ENCODE assay signal across 22 cellular contexts in genomic region chr5:124383693-124384092, GRCh38.
DNase-seq lines count a peak whose midpoint lies in the region; ATAC-seq, FAIRE-seq and TF ChIP-seq lines count a peak whose summit lies in the region.
"Had no signal": no experiment of that assay in that cellular context is flagged by ENCODE, and none has a peak within 500 bp of the region (broad histone marks: within the 10 kb centered on the region; RNA-seq: fewer than 3 reads in every experiment).

No MANE protein-coding gene starts in this region.

- no peaks in the 10 kb centered on the region for H4K20me1 ChIP-seq in HepG2 (ENCODE audit: insufficient read depth, low read length)
- H4K20me1 ChIP-seq: BLaER1 treated with 17β-estradiol and CSF1 and Interleukin-3, amounts not matched to agents 10 nM and 100 nM had no signal

- H3K27me3 Mint-ChIP-seq in endodermal cell (ENCODE audit: insufficient read depth), result no peaks in the 10 kb centered on the region
- H3K27me3 Mint-ChIP-seq: B cell; CD4-positive, alpha-beta T cell had no signal

- H3K4me3 ChIP-seq in HepG2 (replicated peaks in 1 of 3; ENCODE audit: insufficient read depth in 1 of 3, low read depth in 2 of 3, low read length in 3 of 3) (no peak overlapping the region), right lobe of liver (no peak overlapping the region), HEK293 (ENCODE audit: low read depth, low read length) (no peak overlapping the region), endodermal cell (ENCODE audit: low read length) (peak overlapping the region; percentile 13), aorta (ENCODE audit: low read length in 2 of 2) (no peak overlapping the region)
- H3K4me3 ChIP-seq: A549; BLaER1 treated with 17β-estradiol and CSF1 and Interleukin-3, amounts not matched to agents 10 nM and 100 nM had no signal

- H3K9ac ChIP-seq in HepG2 (ENCODE audit: insufficient read depth, low read depth, low read length) (no peak overlapping the region), endodermal cell (ENCODE audit: extremely low read depth, low read length, poor library complexity, severe bottlenecking) (no peak overlapping the region)
- H3K9ac ChIP-seq: BLaER1 treated with 17β-estradiol and CSF1 and Interleukin-3, amounts not matched to agents 10 nM and 100 nM had no signal

- in situ Hi-C loops in HepG2 (cut with HindIII; ENCODE audit: extremely low pct_ligation_motif_present, low pct_unique_long_range_greater_than_20kb), result no loop called here

- TF ChIP-seq POLR2A in HepG2 (IDR thresholded peaks at IDR 0.05; ENCODE audit: insufficient read depth in 1 of 2, low read depth in 2 of 2, low read length in 2 of 2) (no peak), right lobe of liver (IDR thresholded peaks at IDR 0.05) (no peak)

- H3K4me1 ChIP-seq in HepG2 (ENCODE audit: insufficient read depth, low read length) (no peaks in the 10 kb centered on the region), right lobe of liver (no peaks in the 10 kb centered on the region), HEK293 (ENCODE audit: control insufficient read depth, insufficient read depth, low read length) (no peaks in the 10 kb centered on the region), endodermal cell (ENCODE audit: control insufficient read depth, insufficient read depth, low read length) (no peaks in the 10 kb centered on the region), aorta (ENCODE audit: control insufficient read depth in 1 of 2, insufficient read depth in 2 of 2, low read length in 2 of 2) (no peaks in the 10 kb centered on the region)
- H3K4me1 ChIP-seq: A549; BLaER1 treated with 17β-estradiol and CSF1 and Interleukin-3, amounts not matched to agents 10 nM and 100 nM; Caco-2 had no signal

- H3K4me1 Mint-ChIP-seq in endodermal cell, result peaks cover 5% of the 10 kb centered on the region
- H3K4me1 Mint-ChIP-seq: B cell had no signal

- DNase-seq in HepG2 (ENCODE audit: low spot score), result no peak
- DNase-seq in right lobe of liver, result no peak
- no peak for DNase-seq in endodermal cell
- no peak for DNase-seq in aorta
- no peak for DNase-seq in NCI-H69 (lab: John Stamatoyannopoulos, UW)
- DNase-seq: 8988T; AML-193; Caco-2; Calu3; CD4-positive, alpha-beta T cell; CD8-positive, alpha-beta T cell; DMS79 treated with DMSO at 0.1 percent for 48 hours; GF-D8 had no signal

- no peak overlapping the region for H3K4me2 ChIP-seq in HepG2 (ENCODE audit: low read depth, low read length)
- H3K4me2 ChIP-seq: A549; BLaER1 treated with 17β-estradiol and CSF1 and Interleukin-3, amounts not matched to agents 10 nM and 100 nM had no signal

- H3K27me3 ChIP-seq in HepG2 (ENCODE audit: control insufficient read depth in 1 of 2, insufficient read depth in 2 of 2, low read length in 2 of 2) (no peaks in the 10 kb centered on the region), right lobe of liver (no peaks in the 10 kb centered on the region), endodermal cell (ENCODE audit: control insufficient read depth, insufficient read depth, low read length, poor library complexity, severe bottlenecking) (no peaks in the 10 kb centered on the region), aorta (ENCODE audit: control insufficient read depth in 1 of 2, insufficient read depth in 2 of 2, low read length in 1 of 2) (no peaks in the 10 kb centered on the region)
- H3K27me3 ChIP-seq: BLaER1 treated with 17β-estradiol and CSF1 and Interleukin-3, amounts not matched to agents 10 nM and 100 nM had no signal

- H3K4me3 Mint-ChIP-seq in endodermal cell, result no peak overlapping the region
- H3K4me3 Mint-ChIP-seq: B cell; CD4-positive, alpha-beta T cell; CD8-positive, alpha-beta T cell had no signal

- FAIRE-seq in HepG2 (lab: Jason Lieb, UNC), result no peak
- FAIRE-seq: A549, D721Med, G401.6, GM12891, GM19239 had no signal

- BruUV-seq in HepG2 (replicated peaks; lab: Mats Ljungman, UMichigan), result no TSS peak

- TF ChIP-seq CTCF in HepG2 (CRISPR knock-in tag; IDR thresholded peaks at IDR 0.05) (no peak), right lobe of liver (IDR thresholded peaks at IDR 0.05) (no peak), HEK293 (tag by site-specific recombination; IDR thresholded peaks at IDR 0.05) (no peak), endodermal cell (conservative IDR thresholded peaks at IDR 0.05) (no peak)

- CTCF ChIA-PET in HepG2 (lab: Yijun Ruan, JAX; ENCODE audit: low intra/inter-chr PET ratio, low total read pairs), result no interaction called here
- CTCF ChIA-PET in HEK293 (lab: Yijun Ruan, JAX), result no interaction called here

- TF ChIP-seq EP300 in HepG2 (IDR thresholded peaks at IDR 0.05; ENCODE audit: low read depth in 2 of 2, low read length in 2 of 2) (no peak), HepG2 (CRISPR knock-in tag; IDR thresholded peaks at IDR 0.05; ENCODE audit: borderline replicate concordance) (no peak)

- peaks cover 46% of the 10 kb centered on the region for H3K36me3 Mint-ChIP-seq in endodermal cell (ENCODE audit: low read depth)
- H3K36me3 Mint-ChIP-seq: CD8-positive, alpha-beta T cell had no signal

- intact Hi-C loops in HepG2 (cut with micrococcal nuclease; ENCODE audit: unreplicated experiment), result no loop called here
- intact Hi-C loops in right lobe of liver (cut with DNase I), result no loop called here
- intact Hi-C loops in aorta (cut with DNase I), result no loop called here

- H3K27ac ChIP-seq in HepG2 (ENCODE audit: extremely low read length, insufficient read depth, low read length) (no peak overlapping the region), right lobe of liver (no peak overlapping the region), HEK293 (ENCODE audit: extremely low read depth, low read depth, low read length) (no peak overlapping the region), endodermal cell (ENCODE audit: low read depth, low read length) (no peak overlapping the region), aorta (ENCODE audit: low read depth in 1 of 2, low read length in 2 of 2) (no peak overlapping the region)
- H3K27ac ChIP-seq: A549; BLaER1 treated with 17β-estradiol and CSF1 and Interleukin-3, amounts not matched to agents 10 nM and 100 nM; C4-2B had no signal

- no peaks in the 10 kb centered on the region for H3K79me2 ChIP-seq in HepG2 (ENCODE audit: insufficient read depth, low read length)

- ATAC-seq in HepG2, result no peak
- no peak for ATAC-seq in right lobe of liver
- ATAC-seq in aorta (ENCODE audit: low FRiP score), result no peak
- ATAC-seq: A549; CD8-positive, alpha-beta T cell had no signal

- H3K27ac Mint-ChIP-seq in endodermal cell, result no peak overlapping the region
- H3K27ac Mint-ChIP-seq: B cell; CD4-positive, alpha-beta T cell; CD8-positive, alpha-beta T cell had no signal

- peaks cover 10% of the 10 kb centered on the region; the same call in 1 of the 2 replicates for H3K9me3 ChIP-seq in HepG2 (ENCODE audit: low read length)
- peaks cover 0 to 4% (median 0%) of the 10 kb centered on the region in 4 donors for H3K9me3 ChIP-seq in right lobe of liver
- peaks cover 3% of the 10 kb centered on the region for H3K9me3 ChIP-seq in HEK293 (ENCODE audit: control insufficient read depth, insufficient read depth, low read depth, low read length)
- peaks cover 76% of the 10 kb centered on the region for H3K9me3 ChIP-seq in endodermal cell (ENCODE audit: control insufficient read depth, low read length)
- H3K9me3 ChIP-seq in aorta (ENCODE audit: control insufficient read depth, low read length), result peaks cover 3% of the 10 kb centered on the region

- POLR2A ChIA-PET in HepG2 (lab: Yijun Ruan, JAX), result no interaction called here
- POLR2A ChIA-PET in HEK293 (lab: Yijun Ruan, JAX), result no interaction called here

- peaks cover 65% of the 10 kb centered on the region for H3K9me3 Mint-ChIP-seq in endodermal cell

- TF ChIP-seq RAD21 in HepG2 (CRISPR knock-in tag; IDR thresholded peaks at IDR 0.05), result no peak

- no peak overlapping the region for H2AFZ ChIP-seq in HepG2 (ENCODE audit: low read length)

- H3K36me3 ChIP-seq in HepG2 (replicated peaks in 1 of 2; ENCODE audit: control insufficient read depth in 1 of 2, insufficient read depth in 2 of 2, low read length in 2 of 2), result no peaks in the 10 kb centered on the region
- H3K36me3 ChIP-seq in right lobe of liver, result no peaks in the 10 kb centered on the region
- no peaks in the 10 kb centered on the region for H3K36me3 ChIP-seq in HEK293 (ENCODE audit: control insufficient read depth in 2 of 2, insufficient read depth in 1 of 2, low read length in 2 of 2)
- no peaks in the 10 kb centered on the region for H3K36me3 ChIP-seq in endodermal cell (ENCODE audit: control insufficient read depth, insufficient read depth, low read length)
- no peaks in the 10 kb centered on the region for H3K36me3 ChIP-seq in aorta (ENCODE audit: control insufficient read depth in 1 of 2, insufficient read depth in 2 of 2, low read length in 1 of 2)

TF ChIP-seq in HepG2, 621 proteins besides CTCF, POLR2A, EP300 and RAD21:
- TF ChIP-seq NR2C2 (CRISPR knock-in tag; IDR thresholded peaks at IDR 0.05; ENCODE audit: borderline replicate concordance) (no peak), ZNF317 (CRISPR knock-in tag; IDR thresholded peaks at IDR 0.05) (peak; percentile 85)
TF ChIP-seq in HepG2: peak in this region for 1.

TF ChIP-seq in HEK293, 187 proteins besides CTCF, POLR2A, EP300 and RAD21 (continues in another document):
- TF ChIP-seq YY1 (tag by site-specific recombination; IDR thresholded peaks at IDR 0.05) (no peak), ZNF624 (tag by site-specific recombination; IDR thresholded peaks at IDR 0.05) (no peak), ZNF544 (tag by site-specific recombination; IDR thresholded peaks at IDR 0.05) (no peak), SETDB1 (IDR thresholded peaks at IDR 0.05; ENCODE audit: insufficient read length, low read length) (peak; percentile 56), ZNF837 (tag by site-specific recombination; IDR thresholded peaks at IDR 0.05) (no peak), TRIM28 (IDR thresholded peaks at IDR 0.05; ENCODE audit: borderline replicate concordance, low read length) (peak; percentile 66), ZNF433 (tag by site-specific recombination; IDR thresholded peaks at IDR 0.05; ENCODE audit: low read depth) (no peak), ZNF610 (tag by site-specific recombination; IDR thresholded peaks at IDR 0.05; ENCODE audit: borderline replicate concordance) (no peak)

Comparison
In these comparisons a context has a peak if more than half of its experiments do, and no peak if none do; other contexts are left out.
1. Of the 63 proteins assayed by ChIP-seq in both HepG2 and HEK293: peak only in HepG2: none; only in HEK293: SETDB1; in both: none; in neither: 62.